In genomic region chr1:9842781-9843575, GRCh38 we compare ENCODE assay signal across 10 cellular contexts. TPM values are rescaled to one million over a fixed set of nuclear protein-coding genes. Genes with fewer than 3 reads are reported as not detected.
DNase-seq lines count a peak whose midpoint lies in the region; ATAC-seq and TF ChIP-seq lines count a peak whose summit lies in the region.
"Had no signal": no experiment of that assay in that cellular context is flagged by ENCODE, and none has a peak within 500 bp of the region (broad histone marks: within the 10 kb centered on the region; RNA-seq: fewer than 3 reads in every experiment).

No MANE protein-coding gene starts in this region.

- TF ChIP-seq POLR2A in vagina (IDR thresholded peaks at IDR 0.05), result no peak

- intact Hi-C loops in Right ventricle myocardium superior (cut with DNase I), result no loop called here
- intact Hi-C loops in cardiac septum (cut with DNase I), result no loop called here
- intact Hi-C loops in left cardiac atrium (cut with DNase I), result no loop called here
- intact Hi-C loops in vagina (cut with DNase I), result no loop called here

- H3K27me3 ChIP-seq in vagina, result no peaks in the 10 kb centered on the region

- no peaks in the 10 kb centered on the region for H3K36me3 ChIP-seq in vagina

- H3K9me3 ChIP-seq in vagina, result no peaks in the 10 kb centered on the region

- H3K4me1 ChIP-seq in vagina, result peaks cover 33% of the 10 kb centered on the region

- H3K4me3 ChIP-seq in vagina, result no peak overlapping the region
- H3K4me3 ChIP-seq: skin epidermis had no signal

- TF ChIP-seq CTCF in VCaP (conservative IDR thresholded peaks at IDR 0.05) (peak; percentile 24; the same call in 1 of the 2 replicates), vagina (IDR thresholded peaks at IDR 0.05) (no peak)

- ATAC-seq in Right ventricle myocardium superior (ENCODE audit: poor library complexity) (peak; percentile 61), left cardiac atrium (peak; percentile 29 to 47)

- DNase-seq in Right ventricle myocardium superior (peak; percentile 66), cardiac septum (ENCODE audit: low spot score) (no peak), left cardiac atrium (no peak), vagina (ENCODE audit: extremely low spot score in 2 of 2) (peak in 1 of 2 donors; percentile 85), SIG-M5 (lab: John Stamatoyannopoulos, UW) (no peak), ureter (ENCODE audit: low spot score) (no peak)
- no peak for DNase-seq in activated CD4-positive, alpha-beta T cell treated with anti-CD3 and anti-CD28 coated beads for 48 hours
- DNase-seq: NCI-H187 treated with DMSO at 0.1 percent for 48 hours had no signal

- H3K27ac ChIP-seq in VCaP, result peak overlapping the region; percentile 99
- H3K27ac ChIP-seq in vagina, result peak overlapping the region; percentile 21

RNA-seq across cellular contexts. Expression of gene CLSTN1, which starts 19.2 kb away (rescaled TPM):
- total RNA-seq in Right ventricle myocardium superior (48.8 TPM), cardiac septum (59.1 TPM), left cardiac atrium (10 to 100 TPM; 62.5 to 64.1 TPM), vagina (96.5 TPM), ureter (75.0 TPM)
